In genomic region chr17:74149597-74150427, GRCh38 we compare ENCODE assay signal across 2 cellular contexts.
TF ChIP-seq lines count a peak whose summit lies in the region.

No MANE protein-coding gene starts in this region.

TF ChIP-seq in H1, 55 proteins besides CTCF, POLR2A, EP300 and RAD21 (continued from another document):
- TF ChIP-seq USF2 (IDR thresholded peaks at IDR 0.05; ENCODE audit: low read length) (no peak), E2F6 (IDR thresholded peaks at IDR 0.05) (peak; percentile 72)

TF ChIP-seq in SK-N-SH treated with all-trans-retinoic acid at 6 μM for 48 hours, 23 proteins besides CTCF, POLR2A, EP300 and RAD21 (continued from another document):
- TF ChIP-seq TSHZ2 (CRISPR knock-in tag; IDR thresholded peaks at IDR 0.05) (no peak), ZNF565 (CRISPR knock-in tag; conservative IDR thresholded peaks at IDR 0.05; ENCODE audit: low read depth) (no peak), SNAI2 (CRISPR knock-in tag; IDR thresholded peaks at IDR 0.05) (no peak), CSRNP3 (CRISPR knock-in tag; IDR thresholded peaks at IDR 0.05) (no peak)
